In the genomic region with DNA sequence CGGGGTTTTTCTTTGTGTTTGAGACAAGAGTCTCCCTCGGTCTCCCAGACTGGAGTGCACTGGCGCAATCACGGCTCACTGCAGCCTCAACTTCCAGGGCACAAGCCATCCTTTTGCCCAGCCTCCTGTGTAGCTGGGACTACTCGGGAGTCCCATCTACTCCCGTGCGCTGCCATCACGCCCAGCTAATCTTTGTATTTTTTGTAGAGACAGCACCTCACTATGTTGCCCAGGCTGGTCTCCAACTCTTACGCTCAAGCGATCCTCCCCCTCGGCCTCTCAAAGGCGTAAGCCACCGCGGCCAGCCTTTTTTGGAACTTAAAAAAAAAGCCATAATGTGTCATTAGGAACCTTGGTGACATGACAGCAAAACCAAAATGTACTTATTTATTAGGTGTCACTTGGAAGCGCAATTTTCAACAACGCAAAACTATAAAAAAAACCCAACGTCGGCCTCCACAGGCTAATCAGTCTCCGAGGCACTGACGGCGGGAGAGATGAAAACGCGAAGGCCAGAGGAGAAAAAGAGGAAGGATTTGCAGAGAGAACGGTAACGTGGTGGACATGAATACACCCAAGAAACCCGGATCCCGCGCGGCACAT, we compare ENCODE assay signal across 8 cellular contexts. TPM values are rescaled to one million over a fixed set of nuclear protein-coding genes. Genes with fewer than 3 reads are reported as not detected.
A peak's percentile ranks its signal among the peaks of the same experiment; 100 is the strongest.
DNase-seq lines count a peak whose midpoint lies in the region; ATAC-seq, FAIRE-seq and TF ChIP-seq lines count a peak whose summit lies in the region.

No MANE protein-coding gene starts in this region.

- H3K4me1 ChIP-seq in GM23248 (ENCODE audit: insufficient read depth) (peaks cover 35% of the 10 kb centered on the region), Panc1 (ENCODE audit: control insufficient read depth, insufficient read depth, low read length) (peaks cover 44% of the 10 kb centered on the region), GM12878 (ENCODE audit: control insufficient read depth, insufficient read depth, low read length) (no peaks in the 10 kb centered on the region; the same call in 1 of the 2 replicates)

- no peaks in the 10 kb centered on the region for H3K9me3 ChIP-seq in GM23248 (ENCODE audit: low read depth)
- no peaks in the 10 kb centered on the region for H3K9me3 ChIP-seq in Panc1 (ENCODE audit: control insufficient read depth, insufficient read depth, low read depth, low read length)
- no peaks in the 10 kb centered on the region for H3K9me3 ChIP-seq in GM12878 (replicated peaks; ENCODE audit: control insufficient read depth, insufficient read depth, low read length)

- RAD21 ChIA-PET in GM12878 (lab: Charles Lee; ENCODE audit: unreplicated experiment), result interaction anchor here (1.2 to 1.9 kb wide), 3 partner anchors 16 to 118 kb away, joined by 3 to 9 read pairs (median 3); no protein-coding TSS in a partner anchor

- peaks cover 67% of the 10 kb centered on the region for H3F3A ChIP-seq in GM23248 (ENCODE audit: insufficient read depth)

- TF ChIP-seq CTCF in Panc1 (IDR thresholded peaks at IDR 0.05), result no peak
- no peak for TF ChIP-seq CTCF in GM12878 (IDR thresholded peaks at IDR 0.05 in 2 of 3, conservative IDR thresholded peaks at IDR 0.05 in 1 of 3; ENCODE audit: control insufficient read depth in 2 of 3, extremely low read depth in 1 of 3, insufficient read depth in 1 of 3, low read depth in 3 of 3, low read length in 3 of 3)

- in situ Hi-C loops in GM23248 (cut with MboI) (no loop called here), Panc1 (cut with HindIII; ENCODE audit: low pct_unique_long_range_greater_than_20kb, low sequenced_read_pairs) (no loop called here), GM12878 (cut with MboI) (loop anchor here (5.0 kb wide), 1 partner anchor 444 kb away; no protein-coding TSS in a partner anchor)

- H3K4me2 ChIP-seq in GM23248 (ENCODE audit: unreplicated experiment) (peak overlapping the region; percentile 95), GM12878 (ENCODE audit: control insufficient read depth, insufficient read depth) (peak overlapping the region; percentile 56)

- CTCF ChIA-PET in Panc1 (lab: Charles Lee), result no interaction called here
- CTCF ChIA-PET in GM12878 (lab: Yijun Ruan, JAX), result interaction anchor here (0.6 to 3.6 kb wide), 5 partner anchors 30 to 482 kb away, joined by 3 to 23 read pairs (median 3); no protein-coding TSS in a partner anchor

- FAIRE-seq in GM12878 (lab: Jason Lieb, UNC), result no peak

- ATAC-seq in Panc1 (peak; percentile 8; the same call in 1 of the 2 replicates), GM12878 (no peak), HG02642 (IDR thresholded peaks at IDR 0.05; ENCODE audit: poor library complexity, unreplicated experiment) (no peak), GM19452 (IDR thresholded peaks at IDR 0.05; ENCODE audit: unreplicated experiment) (no peak), HG02970 (IDR thresholded peaks at IDR 0.05; ENCODE audit: low FRiP score, unreplicated experiment) (no peak)

- TF ChIP-seq POLR2A in GM12878 (IDR thresholded peaks at IDR 0.05; ENCODE audit: low read depth, low read length), result no peak

- H3K79me2 ChIP-seq in GM23248 (ENCODE audit: insufficient read depth), result peaks cover 70% of the 10 kb centered on the region
- H3K79me2 ChIP-seq in GM12878 (ENCODE audit: control insufficient read depth, insufficient read depth, low read length), result peaks cover 47% of the 10 kb centered on the region

- intact Hi-C loops in Panc1 (cut with micrococcal nuclease; ENCODE audit: unreplicated experiment), result no loop called here
- intact Hi-C loops in GM12878 (cut with micrococcal nuclease; ENCODE audit: unreplicated experiment), result loop anchor here (5.0 to 10.0 kb wide), 2 partner anchors 449 to 574 kb away; a partner anchor contains a TSS

- H3K9ac ChIP-seq in GM23248, result peak overlapping the region; percentile 99
- peak overlapping the region; percentile 100 for H3K9ac ChIP-seq in GM12878 (ENCODE audit: control insufficient read depth, insufficient read depth, low read length)

- no peak for TF ChIP-seq EP300 in GM12878 (IDR thresholded peaks at IDR 0.05; ENCODE audit: borderline replicate concordance in 1 of 2, control insufficient read depth in 1 of 2, low read depth in 2 of 2, low read length in 2 of 2)

- POLR2A ChIA-PET in Panc1 (lab: Charles Lee) (interaction anchor here (1.0 kb wide), 1 partner anchor 17 kb away, joined by 12 read pairs; no protein-coding TSS in a partner anchor), GM12878 (lab: Charles Lee) (interaction anchor here (0.7 to 5.7 kb wide), 6 partner anchors 9 to 482 kb away, joined by 3 to 37 read pairs (median 4); no protein-coding TSS in a partner anchor)

- no peak for TF ChIP-seq RAD21 in GM12878 (IDR thresholded peaks at IDR 0.05; ENCODE audit: insufficient read depth, low read depth, low read length)

- H4K20me1 ChIP-seq in GM23248 (ENCODE audit: insufficient read depth) (peaks cover 28% of the 10 kb centered on the region; the same call in 1 of the 2 replicates), GM12878 (ENCODE audit: control insufficient read depth, insufficient read depth) (no peaks in the 10 kb centered on the region; the same call in 1 of the 2 replicates)

- peak overlapping the region; percentile 93 for H3K27ac ChIP-seq in GM23248
- H3K27ac ChIP-seq in Panc1 (ENCODE audit: low read length), result peak overlapping the region; percentile 100
- peak overlapping the region; percentile 99 for H3K27ac ChIP-seq in GM12878 (ENCODE audit: control insufficient read depth, insufficient read depth)

- H3K27me3 ChIP-seq in GM23248 (replicated peaks; ENCODE audit: insufficient read depth), result no peaks in the 10 kb centered on the region
- no peaks in the 10 kb centered on the region for H3K27me3 ChIP-seq in Panc1 (ENCODE audit: control insufficient read depth, insufficient read depth, low read length)
- no peaks in the 10 kb centered on the region for H3K27me3 ChIP-seq in GM12878 (replicated peaks in 1 of 2; ENCODE audit: control insufficient read depth in 2 of 2, insufficient read depth in 2 of 2, low read length in 1 of 2)

- H3K4me3 ChIP-seq in GM23248, result peak overlapping the region; percentile 99
- peak overlapping the region; percentile 65 to 90 for H3K4me3 ChIP-seq in Panc1 (ENCODE audit: low read depth in 2 of 2, low read length in 2 of 2)
- H3K4me3 ChIP-seq in GM12878, result peak overlapping the region; percentile 78

- H3K36me3 ChIP-seq in GM23248 (ENCODE audit: low read depth) (0 out of 2 replicates have a peak, but pooled peaks cover 2% of the 10 kb centered on the region), Panc1 (ENCODE audit: control insufficient read depth, insufficient read depth, low read length) (peaks cover 8% of the 10 kb centered on the region), GM12878 (ENCODE audit: control insufficient read depth in 2 of 2, insufficient read depth in 2 of 2, low read length in 1 of 2) (no peaks in the 10 kb centered on the region)

- WGBS in GM23248 (ENCODE audit: low coverage in 1 of 2, low lambda C conversion rate in 2 of 2, missing lambda C conversion rate in 2 of 2), 2 experiments, result 6% methylated on average over 29 of the region's 29 CpGs
- 33% methylated on average over 29 of the region's 29 CpGs for WGBS in GM12878 (ENCODE audit: insufficient coverage, insufficient replicate concordance, low lambda C conversion rate, missing lambda C conversion rate)

- BruUV-seq in Panc1 (replicated peaks; lab: Mats Ljungman, UMichigan) (no TSS peak), GM12878 (replicated peaks; lab: Mats Ljungman, UMichigan) (no TSS peak)

- SMC1A ChIA-PET in GM12878 (lab: Charles Lee; ENCODE audit: uncharacterized antibody, unreplicated experiment), result interaction anchor here (0.6 to 2.7 kb wide), 4 partner anchors 9 to 49 kb away, joined by 3 to 11 read pairs (median 6); no protein-coding TSS in a partner anchor

- no peaks in the 10 kb centered on the region for H3K9me2 ChIP-seq in GM23248 (ENCODE audit: insufficient read depth)

- H2AFZ ChIP-seq in GM23248 (peak overlapping the region; percentile 87), GM12878 (ENCODE audit: control insufficient read depth, low read depth, low read length) (peak overlapping the region; percentile 77)

- peak; percentile 71 for DNase-seq in GM23248
- DNase-seq in Panc1 (ENCODE audit: low read depth, low spot score), result no peak
- no peak for DNase-seq in GM12878 (ENCODE audit: low read depth, low spot score)
- peak; percentile 41 for DNase-seq in kidney tubule cell (ENCODE audit: low spot score)
- DNase-seq in stimulated activated CD4-positive, alpha-beta T cell treated with anti-CD3 and anti-CD28 coated beads, Interleukin-4, amount 100 ng/mL, for 1 hour, result peak; percentile 24

RNA-seq across cellular contexts. Expression of a gene that starts 0.9 kb away (rescaled TPM):
- 6.7 and 17.6 TPM in 2 replicates for total RNA-seq in GM23248 (2014; rRNA removed; shearing (Covaris generic))
- 122 and 124 TPM in 2 replicates for polyA plus RNA-seq in GM23248 (2016; fragmentation: Nextera tagmentation; extraction: Ambion mirVana)
- 143 TPM for total RNA-seq in Panc1 (2021; ENCODE audit: unreplicated experiment)
- polyA plus RNA-seq in Panc1 (2012; ENCODE audit: insufficient read length), result 177 TPM
- total RNA-seq in GM12878 (2013; cell fraction: nucleolus; rRNA removed), result 34.5 and 42.7 TPM in 2 replicates
- 20.1 and 23.4 TPM in 2 replicates for total RNA-seq in GM12878 (2014; rRNA removed)
- total RNA-seq in GM12878 (2014; rRNA removed; fragmentation: Illumina TruSeq; extraction: Trizol), result 21.1 and 24.0 TPM in 2 replicates
- 98.1 and 104 TPM in 2 replicates for total RNA-seq in GM12878 (2021)
- 121 TPM for polyA plus RNA-seq in GM12878 (2011; ENCODE audit: low read depth)
- polyA plus RNA-seq in GM12878 (2011; rRNA removed), result 139 and 198 TPM in 2 replicates
- polyA plus RNA-seq in GM12878 (2011; cell fraction: cytosol; rRNA removed), result 37.0 and 48.8 TPM in 2 replicates
- polyA plus RNA-seq in GM12878 (2011; cell fraction: nucleus; rRNA removed), result 65.8 and 101 TPM in 2 replicates
- 129 and 161 TPM in 2 replicates for polyA plus RNA-seq in GM12878 (2012)
- 292 and 414 TPM in 2 replicates for polyA plus RNA-seq in GM12878 (2014; fragmentation: Illumina TruSeq; extraction: Trizol)
- 10 to 100 TPM; 76.0 to 98.7 TPM for polyA plus RNA-seq in GM12878 (2014; fragmentation: Nextera tagmentation; extraction: Ambion mirVana)
- polyA plus RNA-seq in GM12878 (2014; rRNA removed), result 142 and 181 TPM in 2 replicates
- 100 to 1,000 TPM; 198 to 230 TPM for polyA plus RNA-seq in GM12878 (2016; fragmentation: Nextera tagmentation; extraction: Ambion mirVana)
- 51.1 and 78.9 TPM in 2 replicates for polyA minus RNA-seq in GM12878 (2011; rRNA and poly(A)+ RNA removed)
- 16.0 and 28.8 TPM in 2 replicates for polyA minus RNA-seq in GM12878 (2011; cell fraction: cytosol; rRNA and poly(A)+ RNA removed)
- polyA minus RNA-seq in GM12878 (2011; cell fraction: nucleus; rRNA and poly(A)+ RNA removed), result 22.0 and 41.7 TPM in 2 replicates

RNA-seq across cellular contexts. Expression of a gene that starts 1.8 kb away (rescaled TPM):
- 10.3 and 11.8 TPM in 2 replicates for total RNA-seq in GM23248 (2014; rRNA removed; shearing (Covaris generic))
- polyA plus RNA-seq in GM23248 (2016; fragmentation: Nextera tagmentation; extraction: Ambion mirVana), result 7.6 and 8.3 TPM in 2 replicates
- total RNA-seq in Panc1 (2021; ENCODE audit: unreplicated experiment), result 11.7 TPM
- 7.1 TPM for polyA plus RNA-seq in Panc1 (2012; ENCODE audit: insufficient read length)
- total RNA-seq in GM12878 (2013; cell fraction: nucleolus; rRNA removed), result 3.4 and 4.6 TPM in 2 replicates
- 2.0 and 3.3 TPM in 2 replicates for total RNA-seq in GM12878 (2014; rRNA removed)
- 2.5 and 2.8 TPM in 2 replicates for total RNA-seq in GM12878 (2014; rRNA removed; fragmentation: Illumina TruSeq; extraction: Trizol)
- total RNA-seq in GM12878 (2021), result 1.5 and 1.9 TPM in 2 replicates
- polyA plus RNA-seq in GM12878 (2011; ENCODE audit: low read depth), result 1.5 TPM
- 0.68 and 0.78 TPM in 2 replicates for polyA plus RNA-seq in GM12878 (2011; rRNA removed)
- polyA plus RNA-seq in GM12878 (2011; cell fraction: cytosol; rRNA removed), result 0.42 and 0.51 TPM in 2 replicates
- 0.52 and 0.64 TPM in 2 replicates for polyA plus RNA-seq in GM12878 (2011; cell fraction: nucleus; rRNA removed)
- 1.2 and 1.4 TPM in 2 replicates for polyA plus RNA-seq in GM12878 (2012)
- polyA plus RNA-seq in GM12878 (2014; fragmentation: Illumina TruSeq; extraction: Trizol), result 2.8 and 3.4 TPM in 2 replicates
- 1 to 10 TPM; 1.0 to 1.2 TPM for polyA plus RNA-seq in GM12878 (2014; fragmentation: Nextera tagmentation; extraction: Ambion mirVana)
- polyA plus RNA-seq in GM12878 (2014; rRNA removed), result 1.4 and 1.6 TPM in 2 replicates
- 1 to 10 TPM; 1.4 to 2.0 TPM for polyA plus RNA-seq in GM12878 (2016; fragmentation: Nextera tagmentation; extraction: Ambion mirVana)
- polyA minus RNA-seq in GM12878 (2011; rRNA and poly(A)+ RNA removed), result 0.36 and 0.95 TPM in 2 replicates
- not detected in 2 replicates for polyA minus RNA-seq in GM12878 (2011; cell fraction: cytosol; rRNA and poly(A)+ RNA removed)
- 0.24 and 1.1 TPM in 2 replicates for polyA minus RNA-seq in GM12878 (2011; cell fraction: nucleus; rRNA and poly(A)+ RNA removed)

Comparison
In these comparisons a context has a peak if more than half of its experiments do, and no peak if none do; other contexts are left out.
1. DNase-seq: peak in GM23248 (single experiment), kidney tubule cell (single experiment) and stimulated activated CD4-positive, alpha-beta T cell treated with anti-CD3 and anti-CD28 coated beads, Interleukin-4, amount 100 ng/mL, for 1 hour (single experiment); none in Panc1 (single experiment) and GM12878 (single experiment).
2. Peak in every context shown above with its lines, with median percentiles within 50 percentile points of each other: H3K27ac ChIP-seq and H3K4me3 ChIP-seq.